Comparison of ENCODE assay signal across 11 cellular contexts in the genomic region with DNA sequence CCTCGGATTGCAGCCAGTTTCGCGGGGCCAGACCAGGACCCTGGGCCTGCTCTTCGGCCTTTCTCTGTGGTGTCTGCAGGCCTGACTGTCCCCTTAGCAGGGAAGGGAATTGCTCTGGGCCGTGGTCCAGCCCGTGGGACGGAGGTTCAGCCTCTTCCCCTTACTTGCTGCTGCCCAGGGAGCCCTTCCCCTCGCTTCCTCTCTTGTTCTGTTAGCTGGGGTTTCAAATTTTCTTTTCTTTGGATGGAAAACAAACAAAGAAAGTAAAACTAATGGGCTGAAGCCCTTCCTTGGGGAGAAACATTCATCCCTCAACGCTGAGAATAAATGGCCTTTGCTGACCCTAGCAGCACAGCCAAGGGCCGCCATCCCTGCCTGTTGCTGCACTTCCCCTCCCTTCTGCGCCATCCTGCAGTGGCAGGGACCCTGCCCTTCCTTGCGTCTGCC. TPM values are rescaled to one million over a fixed set of nuclear protein-coding genes. Genes with fewer than 3 reads are reported as not detected.
DNase-seq lines count a peak whose midpoint lies in the region; ATAC-seq and TF ChIP-seq lines count a peak whose summit lies in the region.
"Had no signal": no experiment of that assay in that cellular context is flagged by ENCODE, and none has a peak within 500 bp of the region (broad histone marks: within the 10 kb centered on the region; RNA-seq: fewer than 3 reads in every experiment).

No MANE protein-coding gene starts in this region.

- no peak for TF ChIP-seq CTCF in gastroesophageal sphincter (IDR thresholded peaks at IDR 0.05)
- no peak for TF ChIP-seq CTCF in upper lobe of left lung (IDR thresholded peaks at IDR 0.05)

- TF ChIP-seq EP300 in gastroesophageal sphincter (IDR thresholded peaks at IDR 0.05) (no peak), upper lobe of left lung (IDR thresholded peaks at IDR 0.05) (no peak)

- no peak overlapping the region for H3K4me3 Mint-ChIP-seq in activated T-cell treated with anti-CD3 and anti-CD28 coated beads, Interleukin-2, amount 50 U/mL, for 72 hours
- H3K4me3 Mint-ChIP-seq: activated CD8-positive, alpha-beta T cell treated with anti-CD3 and anti-CD28 coated beads, Interleukin-2, amount 10 ng/mL, durations not matched to agents 7 days and 5 days; natural killer cell had no signal

- H3K4me1 ChIP-seq in gastroesophageal sphincter (peaks cover 3 to 90% (median 58%) of the 10 kb centered on the region in 3 donors), neuronal stem cell (ENCODE audit: control insufficient read depth in 2 of 2, insufficient read depth in 1 of 2, low read depth in 1 of 2, low read length in 2 of 2) (peaks cover 21 to 48% of the 10 kb centered on the region in 2 donors), upper lobe of left lung (peaks cover 58 to 76% (median 74%) of the 10 kb centered on the region in 4 donors)

- DNase-seq in neuronal stem cell (ENCODE audit: low spot score) (no peak), upper lobe of left lung (no peak), KG1 (lab: John Stamatoyannopoulos, UW) (no peak), DMS79 treated with DMSO at 0.1 percent for 48 hours (lab: John Stamatoyannopoulos, UW) (no peak)
- no peak for DNase-seq in activated T-cell treated with anti-CD3 and anti-CD28 coated beads, Interleukin-2, amount 50 U/mL, for 72 hours
- DNase-seq: activated CD8-positive, alpha-beta T cell treated with anti-CD3 and anti-CD28 coated beads, Interleukin-2, amount 10 ng/mL, durations not matched to agents 7 days and 5 days; natural killer cell; NCI-H510A treated with DMSO at 0.1 percent for 48 hours; stimulated activated CD4-positive, alpha-beta T cell treated with anti-CD3 and anti-CD28 coated beads, Interleukin-4, amount 100 ng/mL, for 1 hour had no signal

- WGBS in gastroesophageal sphincter (ENCODE audit: low coverage in 1 of 2), 2 donors = 38 to 59% methylated on average over 4 to 6 of the region's 12 CpGs
- no CpG with 5 or more reads among the region's 12 CpGs for WGBS in neuronal stem cell (ENCODE audit: extremely low coverage in 2 of 2, insufficient read length in 2 of 2, insufficient replicate concordance in 1 of 2), 2 donors
- 33 to 55% methylated on average over 12 of the region's 12 CpGs for WGBS in upper lobe of left lung, 2 donors

- no peak overlapping the region for H2BK5ac ChIP-seq in neuronal stem cell (ENCODE audit: low read length)

- peaks cover 7% of the 10 kb centered on the region for H3K79me1 ChIP-seq in neuronal stem cell (ENCODE audit: low read depth, low read length)

- H3K27ac Mint-ChIP-seq in activated T-cell treated with anti-CD3 and anti-CD28 coated beads, Interleukin-2, amount 50 U/mL, for 72 hours = no peak overlapping the region
- H3K27ac Mint-ChIP-seq: activated CD8-positive, alpha-beta T cell treated with anti-CD3 and anti-CD28 coated beads, Interleukin-2, amount 10 ng/mL, durations not matched to agents 7 days and 5 days; natural killer cell had no signal

- H4K91ac ChIP-seq in neuronal stem cell (ENCODE audit: low read depth, low read length, poor library complexity) = no peak overlapping the region

- no peak overlapping the region for H2BK15ac ChIP-seq in neuronal stem cell (ENCODE audit: low read length)

- H3K27me3 ChIP-seq in gastroesophageal sphincter (no peaks in the 10 kb centered on the region), neuronal stem cell (ENCODE audit: control insufficient read depth in 3 of 3, insufficient read depth in 3 of 3, low read depth in 1 of 3, low read length in 3 of 3) (no peaks in the 10 kb centered on the region), upper lobe of left lung (no peaks in the 10 kb centered on the region)

- no peaks in the 10 kb centered on the region for H3K36me3 Mint-ChIP-seq in activated T-cell treated with anti-CD3 and anti-CD28 coated beads, Interleukin-2, amount 50 U/mL, for 72 hours (ENCODE audit: insufficient read depth in 2 of 2)
- H3K36me3 Mint-ChIP-seq: natural killer cell had no signal

- H3K9ac ChIP-seq in neuronal stem cell (ENCODE audit: low read depth, low read length, poor library complexity) = peak overlapping the region; percentile 81

- H2BK12ac ChIP-seq in neuronal stem cell (ENCODE audit: low read length) = no peak overlapping the region

- TF ChIP-seq POLR2A in gastroesophageal sphincter (IDR thresholded peaks at IDR 0.05) = no peak
- no peak for TF ChIP-seq POLR2A in upper lobe of left lung (IDR thresholded peaks at IDR 0.05)

- H3K36me3 ChIP-seq in gastroesophageal sphincter (no peaks in the 10 kb centered on the region), neuronal stem cell (replicated peaks in 1 of 2; ENCODE audit: control insufficient read depth in 2 of 2, insufficient read depth in 2 of 2, low read length in 2 of 2) (peaks cover 0 to 1% of the 10 kb centered on the region in 2 donors), upper lobe of left lung (no peaks in the 10 kb centered on the region)

- H3K27ac ChIP-seq in angular gyrus (ENCODE audit: low read depth, low read length) (peak overlapping the region; percentile 85), gastroesophageal sphincter (peak overlapping the region in 3 of 4 donors; percentile 64 to 79 (median 76)), neuronal stem cell (replicated peaks; ENCODE audit: low read length) (peak overlapping the region; percentile 38), upper lobe of left lung (peak overlapping the region in 3 of 4 donors; percentile 65 to 90 (median 79))

- H3K9me3 Mint-ChIP-seq in activated T-cell treated with anti-CD3 and anti-CD28 coated beads, Interleukin-2, amount 50 U/mL, for 72 hours = no peaks in the 10 kb centered on the region
- H3K9me3 Mint-ChIP-seq: natural killer cell had no signal

- no peak overlapping the region for H4K8ac ChIP-seq in neuronal stem cell (ENCODE audit: low read depth, low read length)

- ATAC-seq in gastroesophageal sphincter = no peak
- ATAC-seq in upper lobe of left lung (ENCODE audit: low FRiP score in 2 of 2) = peak in 1 of 2 donors; percentile 31
- no peak for ATAC-seq in activated T-cell treated with anti-CD3 and anti-CD28 coated beads, Interleukin-2, amount 50 U/mL, for 72 hours (replicated peaks in 1 of 2)
- ATAC-seq: activated CD8-positive, alpha-beta T cell treated with anti-CD3 and anti-CD28 coated beads, Interleukin-2, amount 10 ng/mL, durations not matched to agents 7 days and 5 days; natural killer cell had no signal

- H3K9me3 ChIP-seq in gastroesophageal sphincter (no peaks in the 10 kb centered on the region), neuronal stem cell (replicated peaks in 1 of 2; ENCODE audit: control insufficient read depth in 2 of 2, insufficient read depth in 1 of 2, low read depth in 1 of 2, low read length in 2 of 2) (no peaks in the 10 kb centered on the region), upper lobe of left lung (no peaks in the 10 kb centered on the region)

- no peak overlapping the region for H3K23ac ChIP-seq in neuronal stem cell (ENCODE audit: low read depth, low read length, poor library complexity)

- peaks cover 8% of the 10 kb centered on the region for H3K4me1 Mint-ChIP-seq in activated T-cell treated with anti-CD3 and anti-CD28 coated beads, Interleukin-2, amount 50 U/mL, for 72 hours (ENCODE audit: low read depth)

- H3K4ac ChIP-seq in neuronal stem cell (ENCODE audit: low read length) = no peak overlapping the region

- H3K14ac ChIP-seq in neuronal stem cell (ENCODE audit: low read length) = no peak overlapping the region

- no peaks in the 10 kb centered on the region for H3K27me3 Mint-ChIP-seq in activated T-cell treated with anti-CD3 and anti-CD28 coated beads, Interleukin-2, amount 50 U/mL, for 72 hours (ENCODE audit: low read depth)

- H2AFZ ChIP-seq in neuronal stem cell (ENCODE audit: low read length) = no peak overlapping the region

- H3K4me3 ChIP-seq in gastroesophageal sphincter (no peak overlapping the region), neuronal stem cell (ENCODE audit: low read length in 2 of 2) (no peak overlapping the region), upper lobe of left lung (no peak overlapping the region)

- H2AK5ac ChIP-seq in neuronal stem cell (ENCODE audit: low read depth, low read length) = peak overlapping the region; percentile 29

- no peak overlapping the region for H2BK120ac ChIP-seq in neuronal stem cell (ENCODE audit: low read depth, low read length)

- peak overlapping the region; percentile 86 for H3K18ac ChIP-seq in neuronal stem cell (ENCODE audit: low read length)

- no peak overlapping the region for H3K4me2 ChIP-seq in neuronal stem cell (ENCODE audit: insufficient read depth, low read length, poor library complexity, severe bottlenecking)

RNA-seq across cellular contexts. Expression of a gene that starts 52.4 kb away (rescaled TPM):
- 10 to 100 TPM; 18.3 to 31.4 (median 26.2) TPM for total RNA-seq in gastroesophageal sphincter
- polyA plus RNA-seq in neuronal stem cell (2013, experiment 1 of 2) = 24.8 TPM
- polyA plus RNA-seq in neuronal stem cell (2013, experiment 2 of 2) = 26.3 TPM
- total RNA-seq in upper lobe of left lung = 10 to 100 TPM; 20.4 to 26.0 (median 23.4) TPM
- under 1 TPM; 0.10 to 0.42 TPM for total RNA-seq in activated T-cell treated with anti-CD3 and anti-CD28 coated beads, Interleukin-2, amount 50 U/mL, for 72 hours
- total RNA-seq: activated CD8-positive, alpha-beta T cell treated with anti-CD3 and anti-CD28 coated beads, Interleukin-2, amount 10 ng/mL, durations not matched to agents 7 days and 5 days had no signal

Comparison
In these comparisons a context has a peak if more than half of its experiments do, and no peak if none do; other contexts are left out.
1. RNA of a gene that starts 52.4 kb away (total RNA-seq): 18.3 to 31.4 TPM in gastroesophageal sphincter and 20.4 to 26.0 TPM in upper lobe of left lung; 0.10 to 0.42 TPM in activated T-cell treated with anti-CD3 and anti-CD28 coated beads, Interleukin-2, amount 50 U/mL, for 72 hours; every median in the first group is over 10 times any median in the second.
2. Peak in every context shown above with its lines, with median percentiles within 50 percentile points of each other: H3K27ac ChIP-seq.